14 cellular contexts compared by ENCODE assay signal in the genomic region with DNA sequence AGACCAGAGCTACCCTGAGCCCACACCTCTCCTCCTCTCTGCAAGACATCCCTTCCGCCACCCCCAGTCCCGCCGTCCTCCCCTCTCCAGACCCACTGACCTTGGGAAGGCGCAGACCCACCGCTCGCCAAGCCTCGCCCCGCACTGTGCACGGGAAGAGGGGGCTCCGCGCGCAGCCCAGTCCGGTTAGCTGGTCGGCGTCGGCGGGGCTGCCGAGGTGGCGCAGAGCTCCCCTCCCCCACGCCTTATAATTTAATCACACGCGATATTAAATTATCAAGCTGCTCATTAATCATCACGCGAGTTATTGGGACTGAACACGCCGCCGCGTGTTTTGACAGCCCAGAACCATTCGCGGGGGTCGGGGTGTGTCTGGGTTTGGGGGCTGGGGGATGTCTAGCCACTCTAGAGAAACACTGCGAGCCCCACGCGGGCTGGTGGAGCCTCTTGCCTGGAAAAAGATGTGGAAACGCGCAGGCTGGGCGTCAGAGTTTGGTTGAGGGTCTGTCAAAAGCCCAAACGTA. TPM values are rescaled to one million over a fixed set of nuclear protein-coding genes. Genes with fewer than 3 reads are reported as not detected.
DNase-seq lines count a peak whose midpoint lies in the region; ATAC-seq, FAIRE-seq and TF ChIP-seq lines count a peak whose summit lies in the region.
"Had no signal": no experiment of that assay in that cellular context is flagged by ENCODE, and none has a peak within 500 bp of the region (broad histone marks: within the 10 kb centered on the region; RNA-seq: fewer than 3 reads in every experiment).

A gene (minus strand): TSS at position 188 of the 524 bp plus-strand sequence.

- dilution Hi-C loops in endothelial cell of umbilical vein (cut with MboI; ENCODE audit: extremely low pct_ligation_motif_present, low sequenced_read_pairs) = no loop called here

- H4K12ac ChIP-seq in trophoblast cell (ENCODE audit: low read depth, low read length) = no peak within 1 kb of the TSS

- CTCF ChIA-PET in CD8-positive, alpha-beta T cell (lab: Charles Lee) = no interaction called here
- CTCF ChIA-PET in endothelial cell of umbilical vein (lab: Charles Lee) (no interaction called here), PC-9 (lab: Charles Lee) (no interaction called here)

- no peak for TF ChIP-seq CTCF in CD8-positive, alpha-beta T cell (IDR thresholded peaks at IDR 0.05)
- TF ChIP-seq CTCF in endothelial cell of umbilical vein (IDR thresholded peaks at IDR 0.05; ENCODE audit: extremely low read depth in 1 of 2, insufficient read depth in 1 of 2, low read depth in 1 of 2, low read length in 2 of 2) (no peak), PC-9 (conservative IDR thresholded peaks at IDR 0.05) (no peak), colonic mucosa (IDR thresholded peaks at IDR 0.05) (no peak)

- H3K4me3 Mint-ChIP-seq in CD8-positive, alpha-beta T cell = peak within 1 kb of the TSS; percentile 29
- H3K4me3 Mint-ChIP-seq: activated B cell treated with CpG ODN at 0.5 μM for 24 hours had no signal

- H3K36me3 Mint-ChIP-seq in CD8-positive, alpha-beta T cell = no peaks in the 10 kb centered on the region

- no peak within 1 kb of the TSS for H4K8ac ChIP-seq in trophoblast cell (ENCODE audit: low read depth, low read length)

- no peaks in the 10 kb centered on the region for H3F3A ChIP-seq in PC-9 (ENCODE audit: insufficient read depth, low read depth)

- peaks cover 36% of the 10 kb centered on the region for H3K4me1 ChIP-seq in CD8-positive, alpha-beta T cell (ENCODE audit: insufficient read depth, low read length)
- H3K4me1 ChIP-seq in HUES48 (ENCODE audit: control insufficient read depth, insufficient read depth, low read length) (peaks cover 38% of the 10 kb centered on the region), endothelial cell of umbilical vein (ENCODE audit: control insufficient read depth, extremely low read depth, insufficient read depth, low read length) (peaks cover 5% of the 10 kb centered on the region), trophoblast cell (ENCODE audit: control insufficient read depth in 1 of 2, insufficient read depth in 2 of 2, low read length in 2 of 2) (peaks cover 13 to 15% of the 10 kb centered on the region in 2 experiments), PC-9 (replicated peaks; ENCODE audit: insufficient read depth) (no peaks in the 10 kb centered on the region), colonic mucosa (peaks cover 13% of the 10 kb centered on the region)

- no peak within 1 kb of the TSS for H2BK5ac ChIP-seq in trophoblast cell (ENCODE audit: low read depth, low read length, poor library complexity)

- H3K27me3 Mint-ChIP-seq in CD8-positive, alpha-beta T cell (ENCODE audit: low read depth) = peaks cover 68% of the 10 kb centered on the region

- no peak within 1 kb of the TSS for H2BK120ac ChIP-seq in trophoblast cell (ENCODE audit: insufficient read depth, low read length, poor library complexity)

- peaks cover 46% of the 10 kb centered on the region for H3K27me3 ChIP-seq in CD8-positive, alpha-beta T cell (ENCODE audit: insufficient read depth, low read length)
- H3K27me3 ChIP-seq in HUES48 (ENCODE audit: control insufficient read depth, insufficient read depth, low read length) (peaks cover 81% of the 10 kb centered on the region), endothelial cell of umbilical vein (ENCODE audit: control insufficient read depth in 2 of 2, insufficient read depth in 2 of 2, low read length in 2 of 2) (peaks cover 71 to 84% of the 10 kb centered on the region in 2 experiments), trophoblast cell (ENCODE audit: insufficient read depth, low read length) (peaks cover 54% of the 10 kb centered on the region), PC-9 (ENCODE audit: insufficient read depth, low read depth) (peaks cover 69% of the 10 kb centered on the region), colonic mucosa (peaks cover 64% of the 10 kb centered on the region)

- no peak within 1 kb of the TSS for H2AK5ac ChIP-seq in trophoblast cell (ENCODE audit: low read length)

- H3K27ac ChIP-seq in CD8-positive, alpha-beta T cell (ENCODE audit: low read depth, low read length) = no peak within 1 kb of the TSS
- H3K27ac ChIP-seq in HUES48 (ENCODE audit: low read depth, low read length) (no peak within 1 kb of the TSS), endothelial cell of umbilical vein (ENCODE audit: insufficient read depth, low read depth, low read length) (no peak within 1 kb of the TSS), trophoblast cell (ENCODE audit: low read depth, low read length) (no peak within 1 kb of the TSS), PC-9 (no peak within 1 kb of the TSS), colonic mucosa (no peak within 1 kb of the TSS)
- H3K27ac ChIP-seq: SK-N-MC, transverse colon had no signal

- intact Hi-C loops in CD8-positive, alpha-beta T cell (cut with DNase I, micrococcal nuclease) = no loop called here
- intact Hi-C loops in endothelial cell of umbilical vein (cut with micrococcal nuclease) (no loop called here), PC-9 (cut with micrococcal nuclease; ENCODE audit: unreplicated experiment) (no loop called here), colonic mucosa (cut with DNase I) (no loop called here)

- H3K4me3 ChIP-seq in CD8-positive, alpha-beta T cell (ENCODE audit: low read depth, low read length) = no peak within 1 kb of the TSS
- H3K4me3 ChIP-seq in HUES48 (ENCODE audit: low read depth, low read length) = peak within 1 kb of the TSS; percentile 58
- no peak within 1 kb of the TSS for H3K4me3 ChIP-seq in endothelial cell of umbilical vein (replicated peaks in 1 of 3; ENCODE audit: insufficient read depth in 1 of 3, low read depth in 1 of 3, low read length in 3 of 3)
- H3K4me3 ChIP-seq in trophoblast cell (ENCODE audit: low read depth, low read length) = peak within 1 kb of the TSS; percentile 46
- H3K4me3 ChIP-seq in PC-9 = no peak within 1 kb of the TSS
- H3K4me3 ChIP-seq in colonic mucosa = no peak within 1 kb of the TSS
- H3K4me3 ChIP-seq: SK-N-MC had no signal

- H3K79me1 ChIP-seq in trophoblast cell (ENCODE audit: low read length) = no peaks in the 10 kb centered on the region

- H3K27ac Mint-ChIP-seq in CD8-positive, alpha-beta T cell = no peak within 1 kb of the TSS
- H3K27ac Mint-ChIP-seq: activated B cell treated with CpG ODN at 0.5 μM for 24 hours; activated T-helper 2 cell treated with anti-CD3 and anti-CD28 coated beads, Interferon-gamma antibody, Interleukin-2, Interleukin-4, amounts not matched to agents 10 μg/mL and 5 μg/mL and 100 μg/mL, durations not matched to agents 14 hours and 24 hours and 36 hours had no signal

- no CpG with 5 or more reads among the region's 38 CpGs for WGBS in trophoblast cell (ENCODE audit: extremely low coverage, insufficient coverage, insufficient read length)

- TF ChIP-seq POLR2A in endothelial cell of umbilical vein (IDR thresholded peaks at IDR 0.05; ENCODE audit: low read depth, low read length) = no peak

- H2AFZ ChIP-seq in endothelial cell of umbilical vein (ENCODE audit: low read depth, low read length) (no peak within 1 kb of the TSS), trophoblast cell (ENCODE audit: insufficient read depth, low read length, poor library complexity) (peak within 1 kb of the TSS; percentile 30), PC-9 (no peak within 1 kb of the TSS)

- H3K9me3 Mint-ChIP-seq in CD8-positive, alpha-beta T cell = no peaks in the 10 kb centered on the region
- H3K9me3 Mint-ChIP-seq: activated B cell treated with CpG ODN at 0.5 μM for 24 hours; activated T-helper 2 cell treated with anti-CD3 and anti-CD28 coated beads, Interferon-gamma antibody, Interleukin-2, Interleukin-4, amounts not matched to agents 10 μg/mL and 5 μg/mL and 100 μg/mL, durations not matched to agents 14 hours and 24 hours and 36 hours had no signal

- no peak within 1 kb of the TSS for H3K23ac ChIP-seq in trophoblast cell (ENCODE audit: low read length)

- DNase-seq in CD8-positive, alpha-beta T cell = no peak
- DNase-seq in endothelial cell of umbilical vein (ENCODE audit: low read depth, low spot score) (no peak), trophoblast cell (no peak), PC-9 (no peak), colonic mucosa (no peak), NCI-H526 treated with DMSO at 0.1 percent for 48 hours (lab: John Stamatoyannopoulos, UW) (no peak), T-helper 1 cell (no peak)
- DNase-seq: activated B cell treated with CpG ODN at 0.5 μM for 24 hours, Calu3, transverse colon had no signal

- peaks cover 27% of the 10 kb centered on the region for H3K4me1 Mint-ChIP-seq in CD8-positive, alpha-beta T cell (ENCODE audit: low read depth)

- H3K4me2 ChIP-seq in endothelial cell of umbilical vein (ENCODE audit: insufficient read depth, low read length) = no peak within 1 kb of the TSS
- H3K4me2 ChIP-seq in trophoblast cell (ENCODE audit: low read length) = peak within 1 kb of the TSS; percentile 54
- H3K4me2 ChIP-seq in PC-9 = no peak within 1 kb of the TSS

- no peak for FAIRE-seq in endothelial cell of umbilical vein (lab: Jason Lieb, UNC)
- FAIRE-seq: islet of Langerhans had no signal

- H3K36me3 ChIP-seq in CD8-positive, alpha-beta T cell (ENCODE audit: insufficient read depth, low read length) = no peaks in the 10 kb centered on the region
- H3K36me3 ChIP-seq in HUES48 (ENCODE audit: control insufficient read depth, insufficient read depth, low read length) (no peaks in the 10 kb centered on the region), endothelial cell of umbilical vein (ENCODE audit: control insufficient read depth in 2 of 2, extremely low read depth in 1 of 2, insufficient read depth in 2 of 2, low read length in 2 of 2) (no peaks in the 10 kb centered on the region), trophoblast cell (ENCODE audit: control insufficient read depth in 1 of 2, insufficient read depth in 2 of 2, low read length in 2 of 2) (no peaks in the 10 kb centered on the region), PC-9 (ENCODE audit: low read depth) (no peaks in the 10 kb centered on the region), colonic mucosa (no peaks in the 10 kb centered on the region)
- H3K36me3 ChIP-seq: transverse colon had no signal

- H3K9me1 ChIP-seq in endothelial cell of umbilical vein (replicated peaks; ENCODE audit: control insufficient read depth, extremely low read depth, insufficient read depth, low read length) = no peaks in the 10 kb centered on the region

- H3K4ac ChIP-seq in trophoblast cell (ENCODE audit: low read depth, low read length) = no peak within 1 kb of the TSS

- H3K9me2 ChIP-seq in PC-9 (ENCODE audit: insufficient read depth) = no peaks in the 10 kb centered on the region

- BruUV-seq in endothelial cell of umbilical vein (replicated peaks; lab: Mats Ljungman, UMichigan) (no TSS peak), PC-9 (replicated peaks; lab: Mats Ljungman, UMichigan) (no TSS peak)

- 0 out of 2 replicates have a peak within 1 kb of the TSS, but pooled peaks have one; percentile 27 for H3K9ac ChIP-seq in HUES48 (ENCODE audit: low read depth, low read length)
- H3K9ac ChIP-seq in endothelial cell of umbilical vein (replicated peaks; ENCODE audit: extremely low read depth, insufficient read depth, low read length) = no peak within 1 kb of the TSS
- H3K9ac ChIP-seq in trophoblast cell (ENCODE audit: low read length) = no peak within 1 kb of the TSS
- H3K9ac ChIP-seq in colonic mucosa (ENCODE audit: low read depth in 2 of 2, low read length in 2 of 2) = no peak within 1 kb of the TSS

- no peak within 1 kb of the TSS for H2BK12ac ChIP-seq in trophoblast cell (ENCODE audit: low read length)

- POLR2A ChIA-PET in CD8-positive, alpha-beta T cell (lab: Charles Lee) = no interaction called here
- POLR2A ChIA-PET in endothelial cell of umbilical vein (lab: Charles Lee) (no interaction called here), PC-9 (lab: Charles Lee; ENCODE audit: unreplicated experiment) (no interaction called here)

- H4K20me1 ChIP-seq in endothelial cell of umbilical vein (replicated peaks; ENCODE audit: control insufficient read depth, extremely low read depth, insufficient read depth, low read length) (no peaks in the 10 kb centered on the region), PC-9 (ENCODE audit: insufficient read depth) (no peaks in the 10 kb centered on the region)

- no peak within 1 kb of the TSS for H4K91ac ChIP-seq in trophoblast cell (ENCODE audit: low read depth, low read length)

- H3K18ac ChIP-seq in trophoblast cell (ENCODE audit: low read length) = no peak within 1 kb of the TSS

- no peak within 1 kb of the TSS for H3K14ac ChIP-seq in trophoblast cell (ENCODE audit: low read length)

- no peak for ATAC-seq in CD8-positive, alpha-beta T cell

- H3K79me2 ChIP-seq in endothelial cell of umbilical vein (ENCODE audit: control insufficient read depth, insufficient read depth, low read length) = no peaks in the 10 kb centered on the region
- no peaks in the 10 kb centered on the region for H3K79me2 ChIP-seq in trophoblast cell (ENCODE audit: control insufficient read depth, insufficient read depth, low read length, poor library complexity)
- H3K79me2 ChIP-seq in PC-9 (ENCODE audit: low read depth) = no peaks in the 10 kb centered on the region

- no peaks in the 10 kb centered on the region for H3K9me3 ChIP-seq in CD8-positive, alpha-beta T cell (ENCODE audit: low read length)
- H3K9me3 ChIP-seq in HUES48 (ENCODE audit: control insufficient read depth, insufficient read depth, low read length) = no peaks in the 10 kb centered on the region
- no peaks in the 10 kb centered on the region for H3K9me3 ChIP-seq in endothelial cell of umbilical vein (replicated peaks; ENCODE audit: control insufficient read depth, insufficient read depth, low read length)
- peaks cover 4% of the 10 kb centered on the region for H3K9me3 ChIP-seq in trophoblast cell (ENCODE audit: insufficient read depth, low read depth, low read length)
- H3K9me3 ChIP-seq in PC-9 (ENCODE audit: insufficient read depth, low read depth) = no peaks in the 10 kb centered on the region
- H3K9me3 ChIP-seq in colonic mucosa = no peaks in the 10 kb centered on the region
- H3K9me3 ChIP-seq: transverse colon had no signal

RNA-seq across cellular contexts. Expression of the gene that starts here (rescaled TPM):
- total RNA-seq in CD8-positive, alpha-beta T cell = not detected
- total RNA-seq in endothelial cell of umbilical vein (not detected in 2 replicates), PC-9 (2021) (not detected in 2 replicates), colonic mucosa (not detected)
- not detected in 2 replicates for polyA plus RNA-seq in endothelial cell of umbilical vein
- not detected in 2 replicates for polyA plus RNA-seq in endothelial cell of umbilical vein (2011; cell fraction: cytosol; rRNA removed)
- not detected in 2 replicates for polyA plus RNA-seq in endothelial cell of umbilical vein (2011; cell fraction: nucleus; rRNA removed)
- polyA plus RNA-seq in endothelial cell of umbilical vein (2012) = not detected in 2 replicates
- polyA minus RNA-seq in endothelial cell of umbilical vein = not detected in 2 replicates
- polyA minus RNA-seq in endothelial cell of umbilical vein (2011; cell fraction: cytosol; rRNA and poly(A)+ RNA removed) = not detected
- not detected in 2 replicates for polyA minus RNA-seq in endothelial cell of umbilical vein (2011; cell fraction: nucleus; rRNA and poly(A)+ RNA removed)
- not detected in 2 replicates for polyA plus RNA-seq in trophoblast cell (2013)
- total RNA-seq: activated B cell treated with CpG ODN at 0.5 μM for 24 hours; activated T-helper 2 cell treated with anti-CD3 and anti-CD28 coated beads, Interferon-gamma antibody, Interleukin-2, Interleukin-4, amounts not matched to agents 10 μg/mL and 5 μg/mL and 100 μg/mL, durations not matched to agents 14 hours and 24 hours and 36 hours; Calu3; transverse colon had no signal

Comparison
In these comparisons a context has a peak if more than half of its experiments do, and no peak if none do; other contexts are left out.
1. H3K4me3 ChIP-seq: peak in HUES48 (single experiment) and trophoblast cell (single experiment); none in CD8-positive, alpha-beta T cell (single experiment), endothelial cell of umbilical vein (0 of 3), PC-9 (single experiment) and colonic mucosa (single experiment).